ENCODE assay signal across 9 cellular contexts in the genomic region with DNA sequence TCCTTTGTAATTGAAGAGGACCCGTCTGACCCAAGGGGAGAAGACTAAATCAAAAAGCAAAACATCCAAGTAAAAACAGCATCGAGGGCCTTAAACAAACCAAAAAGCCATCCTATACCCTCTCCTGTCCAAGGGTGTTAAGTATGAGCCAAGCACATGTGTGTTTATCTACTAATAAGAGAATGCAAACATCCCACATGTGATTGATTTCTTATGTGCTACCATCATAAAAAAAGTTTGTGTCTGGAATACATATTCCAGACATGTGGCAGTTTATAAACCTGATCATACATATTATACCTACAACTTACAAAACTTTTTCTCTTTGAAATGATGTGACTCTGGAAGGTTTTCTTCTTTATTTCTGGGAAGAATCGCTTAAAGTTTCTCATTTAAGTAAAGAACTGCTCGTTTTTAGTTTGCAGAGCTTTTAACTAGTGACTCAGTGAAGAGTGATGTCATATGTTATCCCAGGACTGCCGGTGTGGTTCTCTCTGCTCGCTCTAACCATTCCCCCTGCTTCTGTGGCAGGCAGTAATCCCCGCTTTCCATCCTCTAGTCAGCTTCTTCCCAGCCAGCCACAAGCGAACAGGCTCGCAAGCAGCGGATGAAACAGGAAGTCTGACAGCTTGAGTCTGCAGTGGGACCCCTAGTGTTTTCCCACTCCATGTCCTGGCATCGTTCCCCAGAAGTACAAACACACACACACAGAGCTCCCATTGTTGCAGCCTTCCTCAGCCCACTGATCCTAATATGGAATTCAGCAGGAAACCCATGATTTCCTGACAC. TPM values are rescaled to one million over a fixed set of nuclear protein-coding genes. Genes with fewer than 3 reads are reported as not detected.
A peak's percentile ranks its signal among the peaks of the same experiment; 100 is the strongest.
DNase-seq lines count a peak whose midpoint lies in the region; ATAC-seq and TF ChIP-seq lines count a peak whose summit lies in the region.
"Had no signal": no experiment of that assay in that cellular context is flagged by ENCODE, and none has a peak within 500 bp of the region (broad histone marks: within the 10 kb centered on the region; RNA-seq: fewer than 3 reads in every experiment).

No MANE protein-coding gene starts in this region.

- peaks cover 3% of the 10 kb centered on the region for H3K9me3 Mint-ChIP-seq in activated naive CD8-positive, alpha-beta T cell treated with anti-CD3 and anti-CD28 coated beads, Interleukin-2, amount 50 U/mL, for 24 hours
- H3K9me3 Mint-ChIP-seq: dendritic cell treated with granulocyte-macrophage colony-stimulating factor and Interleukin-4, amounts not matched to agents 40 ng/mL and 50 ng/mL, for 4 days had no signal

- TF ChIP-seq POLR2A in NB4 (IDR thresholded peaks at IDR 0.05; ENCODE audit: extremely low read depth, insufficient read length) = no peak

- H2AFZ ChIP-seq in parathyroid adenoma (peak overlapping the region; percentile 16), Karpas-422 (ENCODE audit: low read length) (no peak overlapping the region)

- peak overlapping the region; percentile 51 for H3K4me2 ChIP-seq in parathyroid adenoma (ENCODE audit: low read length)
- no peak overlapping the region for H3K4me2 ChIP-seq in Karpas-422 (ENCODE audit: low read depth, low read length, poor library complexity, severe bottlenecking)

- H3K27ac ChIP-seq in WERI-Rb-1 (no peak overlapping the region), cardiac muscle cell (no peak overlapping the region), parathyroid adenoma (peak overlapping the region; percentile 69), Karpas-422 (ENCODE audit: low read length) (no peak overlapping the region)

- DNase-seq in AG20443 (ENCODE audit: low spot score) (peak; percentile 82), NB4 (ENCODE audit: low read depth) (peak; percentile 4), WERI-Rb-1 (peak; percentile 69), cardiac muscle cell (ENCODE audit: low read depth in 1 of 2, low spot score in 1 of 2) (peak; percentile 45 to 99), Karpas-422 (no peak)
- no peak for DNase-seq in activated naive CD8-positive, alpha-beta T cell treated with anti-CD3 and anti-CD28 coated beads, Interleukin-2, amount 50 U/mL, for 24 hours

- H3K79me2 ChIP-seq in parathyroid adenoma (no peaks in the 10 kb centered on the region), Karpas-422 (ENCODE audit: low read length) (no peaks in the 10 kb centered on the region)

- no peaks in the 10 kb centered on the region for H3K9me2 ChIP-seq in Karpas-422 (replicated peaks; ENCODE audit: insufficient read depth, low read length)

- H3K4me1 ChIP-seq in cardiac muscle cell (ENCODE audit: low read depth) = no peaks in the 10 kb centered on the region
- H3K4me1 ChIP-seq in parathyroid adenoma = no peaks in the 10 kb centered on the region
- H3K4me1 ChIP-seq in Karpas-422 (ENCODE audit: low read length) = no peaks in the 10 kb centered on the region

- no peak overlapping the region for H3K27ac Mint-ChIP-seq in activated naive CD8-positive, alpha-beta T cell treated with anti-CD3 and anti-CD28 coated beads, Interleukin-2, amount 50 U/mL, for 24 hours
- H3K27ac Mint-ChIP-seq: dendritic cell treated with granulocyte-macrophage colony-stimulating factor and Interleukin-4, amounts not matched to agents 40 ng/mL and 50 ng/mL, for 4 days had no signal

- H3K9me3 ChIP-seq in WERI-Rb-1 (ENCODE audit: severe bottlenecking) (no peaks in the 10 kb centered on the region), cardiac muscle cell (ENCODE audit: low read depth) (no peaks in the 10 kb centered on the region), parathyroid adenoma (ENCODE audit: control insufficient read depth, low read length) (no peaks in the 10 kb centered on the region), Karpas-422 (ENCODE audit: low read length) (no peaks in the 10 kb centered on the region)

- no peaks in the 10 kb centered on the region for H3K4me1 Mint-ChIP-seq in activated naive CD8-positive, alpha-beta T cell treated with anti-CD3 and anti-CD28 coated beads, Interleukin-2, amount 50 U/mL, for 24 hours

- H3K4me3 ChIP-seq in NB4 (ENCODE audit: low read depth, low read length) (no peak overlapping the region), WERI-Rb-1 (ENCODE audit: low read depth, low read length) (peak overlapping the region; percentile 34), cardiac muscle cell (no peak overlapping the region), parathyroid adenoma (ENCODE audit: low read depth, low read length) (peak overlapping the region; percentile 47), Karpas-422 (ENCODE audit: low read length) (no peak overlapping the region)

- no peaks in the 10 kb centered on the region for H3K27me3 Mint-ChIP-seq in activated naive CD8-positive, alpha-beta T cell treated with anti-CD3 and anti-CD28 coated beads, Interleukin-2, amount 50 U/mL, for 24 hours
- H3K27me3 Mint-ChIP-seq: dendritic cell treated with granulocyte-macrophage colony-stimulating factor and Interleukin-4, amounts not matched to agents 40 ng/mL and 50 ng/mL, for 4 days had no signal

- H3K36me3 ChIP-seq in WERI-Rb-1 (no peaks in the 10 kb centered on the region), cardiac muscle cell (no peaks in the 10 kb centered on the region), parathyroid adenoma (ENCODE audit: control insufficient read depth, insufficient read depth, low read length) (no peaks in the 10 kb centered on the region), Karpas-422 (ENCODE audit: insufficient read depth, low read length) (no peaks in the 10 kb centered on the region)

- H3K9ac ChIP-seq in parathyroid adenoma (no peak overlapping the region), Karpas-422 (ENCODE audit: low read length) (no peak overlapping the region)

- H4K20me1 ChIP-seq in Karpas-422 (ENCODE audit: insufficient read depth, low read depth, low read length) = no peaks in the 10 kb centered on the region

- peaks cover 2% of the 10 kb centered on the region for H3K27me3 ChIP-seq in WERI-Rb-1 (ENCODE audit: insufficient read depth, low read depth, severe bottlenecking)
- no peaks in the 10 kb centered on the region for H3K27me3 ChIP-seq in cardiac muscle cell
- H3K27me3 ChIP-seq in parathyroid adenoma (ENCODE audit: control insufficient read depth, insufficient read depth, low read length) = peaks cover 3% of the 10 kb centered on the region
- H3K27me3 ChIP-seq in Karpas-422 (ENCODE audit: low read length) = no peaks in the 10 kb centered on the region

- ATAC-seq in GM18520 (IDR thresholded peaks at IDR 0.05; ENCODE audit: unreplicated experiment) = no peak
- no peak for ATAC-seq in activated naive CD8-positive, alpha-beta T cell treated with anti-CD3 and anti-CD28 coated beads, Interleukin-2, amount 50 U/mL, for 24 hours

- H3K4me3 Mint-ChIP-seq in activated naive CD8-positive, alpha-beta T cell treated with anti-CD3 and anti-CD28 coated beads, Interleukin-2, amount 50 U/mL, for 24 hours = no peak overlapping the region
- H3K4me3 Mint-ChIP-seq: dendritic cell treated with granulocyte-macrophage colony-stimulating factor and Interleukin-4, amounts not matched to agents 40 ng/mL and 50 ng/mL, for 4 days had no signal

- H3K36me3 Mint-ChIP-seq in activated naive CD8-positive, alpha-beta T cell treated with anti-CD3 and anti-CD28 coated beads, Interleukin-2, amount 50 U/mL, for 24 hours (ENCODE audit: low read depth) = no peaks in the 10 kb centered on the region

- TF ChIP-seq CTCF in NB4 (IDR thresholded peaks at IDR 0.05; ENCODE audit: low read depth, low read length) (no peak), WERI-Rb-1 (IDR thresholded peaks at IDR 0.05; ENCODE audit: low read depth, low read length) (no peak), cardiac muscle cell (IDR thresholded peaks at IDR 0.05; ENCODE audit: low read depth, low read length) (peak; percentile 43), parathyroid adenoma (IDR thresholded peaks at IDR 0.05) (no peak)

RNA-seq across cellular contexts. Expression of gene RHOJ, which starts 0.4 kb away (rescaled TPM):
- total RNA-seq in cardiac muscle cell = 0.18 TPM in 1 of 2 replicates, not detected in the other
- polyA plus RNA-seq in cardiac muscle cell = 0.74 TPM in 1 of 2 replicates, not detected in the other
- not detected in 2 replicates for total RNA-seq in Karpas-422 (2014; rRNA removed; shearing (Covaris generic); ENCODE audit: low replicate concordance)

Comparison
In these comparisons a context has a peak if more than half of its experiments do, and no peak if none do; other contexts are left out.
1. DNase-seq: peak in AG20443 (single experiment), NB4 (single experiment), WERI-Rb-1 (single experiment) and cardiac muscle cell (2 of 2); none in Karpas-422 (single experiment) and activated naive CD8-positive, alpha-beta T cell treated with anti-CD3 and anti-CD28 coated beads, Interleukin-2, amount 50 U/mL, for 24 hours (single experiment).
2. H3K4me3 ChIP-seq: peak in WERI-Rb-1 (single experiment) and parathyroid adenoma (single experiment); none in NB4 (single experiment), cardiac muscle cell (single experiment) and Karpas-422 (single experiment).